In the genomic region with DNA sequence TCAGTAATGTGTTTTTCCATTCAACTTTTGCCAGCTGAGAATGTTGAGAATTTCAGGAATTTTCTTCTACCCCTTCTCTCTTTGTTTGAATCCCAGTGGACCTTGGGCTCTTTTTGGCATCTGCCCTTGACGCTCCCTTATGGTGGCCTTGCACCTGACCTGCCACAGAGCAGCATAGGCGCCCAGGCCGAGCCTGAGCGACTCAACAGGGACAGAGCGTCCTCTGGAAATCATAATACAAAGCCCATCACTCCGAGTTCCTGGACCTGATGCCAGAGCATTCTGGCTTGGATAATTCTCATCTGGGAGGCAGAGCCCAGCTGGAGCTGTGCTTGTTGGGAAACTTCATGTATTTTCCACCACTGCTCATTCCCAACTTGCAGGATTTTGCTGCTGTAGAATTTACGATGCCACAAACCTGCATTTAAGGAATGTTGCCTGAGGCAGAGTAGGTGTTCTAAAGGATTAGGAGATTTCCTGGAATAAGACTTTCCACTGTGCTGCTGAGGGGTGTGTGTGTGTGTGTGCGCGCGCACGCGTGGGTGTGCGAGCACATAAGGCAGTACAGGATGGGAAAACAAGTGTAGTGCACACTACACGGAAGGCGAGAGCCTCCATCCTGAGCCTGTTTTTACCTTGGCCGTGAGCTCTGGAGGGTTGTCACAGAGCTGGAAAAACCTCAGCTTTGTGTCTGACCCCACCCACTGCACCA, we compare ENCODE assay signal across 10 cellular contexts.
DNase-seq lines count a peak whose midpoint lies in the region; TF ChIP-seq lines count a peak whose summit lies in the region.
"Had no signal": no experiment of that assay in that cellular context is flagged by ENCODE, and none has a peak within 500 bp of the region (broad histone marks: within the 10 kb centered on the region; RNA-seq: fewer than 3 reads in every experiment).

No MANE protein-coding gene starts in this region.

- H3K27ac ChIP-seq in HEK293 (ENCODE audit: extremely low read depth, low read depth, low read length) = no peak overlapping the region
- peak overlapping the region; percentile 90 for H3K27ac ChIP-seq in layer of hippocampus (ENCODE audit: low read depth, low read length)

- peaks cover 14% of the 10 kb centered on the region for H3K4me1 ChIP-seq in HEK293 (ENCODE audit: control insufficient read depth, insufficient read depth, low read length)
- peaks cover 26% of the 10 kb centered on the region for H3K4me1 ChIP-seq in skeletal muscle satellite cell (ENCODE audit: control insufficient read depth, insufficient read depth, low read length)

- POLR2A ChIA-PET in HEK293 (lab: Yijun Ruan, JAX) = interaction anchor here (0.9 kb wide), 1 partner anchor 105 kb away, joined by 3 read pairs; a partner anchor contains a TSS

- H3K9me3 ChIP-seq in HEK293 (ENCODE audit: control insufficient read depth, insufficient read depth, low read depth, low read length) = no peaks in the 10 kb centered on the region
- no peaks in the 10 kb centered on the region for H3K9me3 ChIP-seq in skeletal muscle satellite cell (replicated peaks; ENCODE audit: low read length)

- H3K4me3 ChIP-seq in HEK293 (ENCODE audit: low read depth, low read length) (no peak overlapping the region), skeletal muscle satellite cell (ENCODE audit: low read length) (no peak overlapping the region)

- CTCF ChIA-PET in HEK293 (lab: Yijun Ruan, JAX) = no interaction called here

- H3K27me3 ChIP-seq in layer of hippocampus (ENCODE audit: control insufficient read depth, insufficient read depth, low read length) (no peaks in the 10 kb centered on the region), skeletal muscle satellite cell (ENCODE audit: control insufficient read depth, insufficient read depth, low read length) (no peaks in the 10 kb centered on the region)

- peak overlapping the region; percentile 21 for H3K4me2 ChIP-seq in skeletal muscle satellite cell (ENCODE audit: low read length)

- DNase-seq in dermis blood vessel endothelial cell (peak; percentile 28), GM19240 (ENCODE audit: insufficient read length, low spot score) (no peak), NCI-H2227 (lab: John Stamatoyannopoulos, UW; ENCODE audit: unreplicated experiment) (no peak), NCI-H2171 (lab: John Stamatoyannopoulos, UW) (no peak), GDM1 (lab: John Stamatoyannopoulos, UW) (no peak)
- DNase-seq: kidney glomerular epithelial cell, NCI-H510A treated with DMSO at 0.1 percent for 48 hours had no signal

- TF ChIP-seq CTCF in HEK293 (tag by site-specific recombination; IDR thresholded peaks at IDR 0.05) = no peak

- no peak overlapping the region for H3K9ac ChIP-seq in skeletal muscle satellite cell (ENCODE audit: low read depth, low read length)

- peaks cover 0 to 4% of the 10 kb centered on the region in 2 experiments; a peak in 1 of 3 replicates for H3K36me3 ChIP-seq in HEK293 (ENCODE audit: control insufficient read depth in 2 of 2, insufficient read depth in 1 of 2, low read length in 2 of 2)
- no peaks in the 10 kb centered on the region for H3K36me3 ChIP-seq in skeletal muscle satellite cell (ENCODE audit: insufficient read depth, low read length)

TF ChIP-seq in HEK293, 187 proteins besides CTCF, POLR2A, EP300 and RAD21:
- peak; percentile 65 for TF ChIP-seq EGR2 (tag by site-specific recombination; IDR thresholded peaks at IDR 0.05; ENCODE audit: low read depth)
- TF ChIP-seq, protein P1, sequence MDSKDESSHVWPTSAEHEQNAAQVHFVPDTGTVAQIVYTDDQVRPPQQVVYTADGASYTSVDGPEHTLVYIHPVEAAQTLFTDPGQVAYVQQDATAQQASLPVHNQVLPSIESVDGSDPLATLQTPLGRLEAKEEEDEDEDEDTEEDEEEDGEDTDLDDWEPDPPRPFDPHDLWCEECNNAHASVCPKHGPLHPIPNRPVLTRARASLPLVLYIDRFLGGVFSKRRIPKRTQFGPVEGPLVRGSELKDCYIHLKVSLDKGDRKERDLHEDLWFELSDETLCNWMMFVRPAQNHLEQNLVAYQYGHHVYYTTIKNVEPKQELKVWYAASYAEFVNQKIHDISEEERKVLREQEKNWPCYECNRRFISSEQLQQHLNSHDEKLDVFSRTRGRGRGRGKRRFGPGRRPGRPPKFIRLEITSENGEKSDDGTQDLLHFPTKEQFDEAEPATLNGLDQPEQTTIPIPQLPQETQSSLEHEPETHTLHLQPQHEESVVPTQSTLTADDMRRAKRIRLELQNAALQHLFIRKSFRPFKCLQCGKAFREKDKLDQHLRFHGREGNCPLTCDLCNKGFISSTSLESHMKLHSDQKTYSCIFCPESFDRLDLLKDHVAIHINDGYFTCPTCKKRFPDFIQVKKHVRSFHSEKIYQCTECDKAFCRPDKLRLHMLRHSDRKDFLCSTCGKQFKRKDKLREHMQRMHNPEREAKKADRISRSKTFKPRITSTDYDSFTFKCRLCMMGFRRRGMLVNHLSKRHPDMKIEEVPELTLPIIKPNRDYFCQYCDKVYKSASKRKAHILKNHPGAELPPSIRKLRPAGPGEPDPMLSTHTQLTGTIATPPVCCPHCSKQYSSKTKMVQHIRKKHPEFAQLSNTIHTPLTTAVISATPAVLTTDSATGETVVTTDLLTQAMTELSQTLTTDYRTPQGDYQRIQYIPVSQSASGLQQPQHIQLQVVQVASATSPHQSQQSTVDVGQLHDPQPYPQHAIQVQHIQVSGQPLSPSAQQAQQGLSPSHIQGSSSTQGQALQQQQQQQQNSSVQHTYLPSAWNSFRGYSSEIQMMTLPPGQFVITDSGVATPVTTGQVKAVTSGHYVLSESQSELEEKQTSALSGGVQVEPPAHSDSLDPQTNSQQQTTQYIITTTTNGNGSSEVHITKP (tag by site-specific recombination; IDR thresholded peaks at IDR 0.05) = peak; percentile 47; the same call in 1 of the 2 replicates
- no peak for TF ChIP-seq ZNF311 (tag by site-specific recombination; IDR thresholded peaks at IDR 0.05; ENCODE audit: borderline replicate concordance)
- TF ChIP-seq ZFHX2 (tag by site-specific recombination; conservative IDR thresholded peaks at IDR 0.05) = peak; percentile 90
